Comparison of ENCODE assay signal across 23 cellular contexts in the genomic region with DNA sequence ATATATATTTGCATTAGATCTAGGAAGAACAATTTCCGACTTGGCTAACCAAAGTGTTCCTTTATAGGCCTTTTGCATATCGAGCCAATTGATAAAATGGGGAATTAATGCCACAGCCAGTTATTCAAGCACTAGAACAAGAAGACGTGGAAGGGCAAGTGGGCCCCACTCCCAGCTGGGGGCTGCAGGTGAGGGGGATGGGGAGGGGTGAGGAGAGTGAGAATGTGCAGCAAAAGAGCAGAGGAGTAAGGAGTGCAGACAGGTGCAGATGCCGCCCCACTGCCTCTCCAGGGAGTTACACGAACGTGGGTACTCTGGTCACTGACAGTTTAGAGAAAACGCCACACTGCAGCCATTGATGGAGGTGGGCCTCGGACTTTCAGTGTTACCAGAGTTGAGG.
"Had no signal": no experiment of that assay in that cellular context is flagged by ENCODE, and none has a peak within 500 bp of the region (broad histone marks: within the 10 kb centered on the region; RNA-seq: fewer than 3 reads in every experiment).

No MANE protein-coding gene starts in this region.

- H3K4me3 Mint-ChIP-seq: activated CD4-positive, alpha-beta memory T cell treated with anti-CD3 and anti-CD28 coated beads for 36 hours; activated CD4-positive, alpha-beta T cell treated with anti-CD3 and anti-CD28 coated beads, Interleukin-2, amount 10 ng/mL, durations not matched to agents 24 days and 14 days; activated naive CD4-positive, alpha-beta T cell treated with anti-CD3 and anti-CD28 coated beads, Interleukin-2, amount 10 ng/mL, durations not matched to agents 7 days and 5 days; activated naive CD8-positive, alpha-beta T cell treated with anti-CD3 and anti-CD28 coated beads, Interleukin-2, amount 10 ng/mL, durations not matched to agents 7 days and 5 days; activated T-cell treated with anti-CD3 and anti-CD28 coated beads, Interleukin-2, amount 50 U/mL, for 24 hours; natural killer cell treated with Interleukin-12 subunit alpha and Interleukin-12 subunit beta and Interleukin-15 and Interleukin-18, amount 100 ng/mL, for 72 hours had no signal

- H3K4me3 ChIP-seq: mucosa of descending colon, spleen, suprapubic skin, tibial nerve had no signal

- H3K9me3 ChIP-seq: mucosa of descending colon, spleen, suprapubic skin, tibial nerve had no signal

- H3K27ac ChIP-seq: spleen, suprapubic skin, tibial nerve had no signal

- DNase-seq: activated CD4-positive, alpha-beta memory T cell treated with anti-CD3 and anti-CD28 coated beads for 36 hours; activated CD4-positive, alpha-beta T cell treated with anti-CD3 and anti-CD28 coated beads, Interleukin-2, amount 10 ng/mL, durations not matched to agents 24 days and 14 days; activated CD4-positive, CD25-positive, alpha-beta regulatory T cell treated with anti-CD3 and anti-CD28 coated beads, Interleukin-2, amount 50 U/mL, for 72 hours; activated CD8-positive, alpha-beta memory T cell treated with anti-CD3 and anti-CD28 coated beads, Interleukin-2, amount 50 U/mL, for 48 hours; activated gamma-delta T cell; activated naive CD4-positive, alpha-beta T cell treated with anti-CD3 and anti-CD28 coated beads, Interleukin-2, amount 10 ng/mL, durations not matched to agents 7 days and 5 days; activated naive CD8-positive, alpha-beta T cell treated with anti-CD3 and anti-CD28 coated beads, Interleukin-2, amount 10 ng/mL, durations not matched to agents 7 days and 5 days; activated T-cell treated with anti-CD3 and anti-CD28 coated beads, Interleukin-2, amount 50 U/mL, for 24 hours; caudate nucleus; foreskin fibroblast; head of caudate nucleus; hippocampal formation; left cardiac atrium; left ventricle myocardium superior; mucosa of descending colon; posterior cingulate gyrus; spleen; stimulated activated naive CD4-positive, alpha-beta T cell; T1000 had no signal

- H3K27me3 Mint-ChIP-seq: activated CD4-positive, alpha-beta memory T cell treated with anti-CD3 and anti-CD28 coated beads for 36 hours; activated naive CD8-positive, alpha-beta T cell treated with anti-CD3 and anti-CD28 coated beads, Interleukin-2, amount 10 ng/mL, durations not matched to agents 7 days and 5 days had no signal

- FAIRE-seq: keratinocyte had no signal

- H3K27ac Mint-ChIP-seq: activated CD4-positive, alpha-beta memory T cell treated with anti-CD3 and anti-CD28 coated beads for 36 hours; activated CD4-positive, alpha-beta T cell treated with anti-CD3 and anti-CD28 coated beads, Interleukin-2, amount 10 ng/mL, durations not matched to agents 24 days and 14 days; activated naive CD4-positive, alpha-beta T cell treated with anti-CD3 and anti-CD28 coated beads, Interleukin-2, amount 10 ng/mL, durations not matched to agents 7 days and 5 days; activated naive CD8-positive, alpha-beta T cell treated with anti-CD3 and anti-CD28 coated beads, Interleukin-2, amount 10 ng/mL, durations not matched to agents 7 days and 5 days; activated T-cell treated with anti-CD3 and anti-CD28 coated beads, Interleukin-2, amount 50 U/mL, for 24 hours; natural killer cell treated with Interleukin-12 subunit alpha and Interleukin-12 subunit beta and Interleukin-15 and Interleukin-18, amount 100 ng/mL, for 72 hours had no signal

- H3K27me3 ChIP-seq: spleen, suprapubic skin, tibial nerve had no signal

- H3K9me3 Mint-ChIP-seq: activated CD4-positive, alpha-beta memory T cell treated with anti-CD3 and anti-CD28 coated beads for 36 hours; activated CD4-positive, alpha-beta T cell treated with anti-CD3 and anti-CD28 coated beads, Interleukin-2, amount 10 ng/mL, durations not matched to agents 24 days and 14 days; activated naive CD4-positive, alpha-beta T cell treated with anti-CD3 and anti-CD28 coated beads, Interleukin-2, amount 10 ng/mL, durations not matched to agents 7 days and 5 days; activated naive CD8-positive, alpha-beta T cell treated with anti-CD3 and anti-CD28 coated beads, Interleukin-2, amount 10 ng/mL, durations not matched to agents 7 days and 5 days; activated T-cell treated with anti-CD3 and anti-CD28 coated beads, Interleukin-2, amount 50 U/mL, for 24 hours; natural killer cell treated with Interleukin-12 subunit alpha and Interleukin-12 subunit beta and Interleukin-15 and Interleukin-18, amount 100 ng/mL, for 72 hours had no signal
